9 cellular contexts compared by ENCODE assay signal in the genomic region with DNA sequence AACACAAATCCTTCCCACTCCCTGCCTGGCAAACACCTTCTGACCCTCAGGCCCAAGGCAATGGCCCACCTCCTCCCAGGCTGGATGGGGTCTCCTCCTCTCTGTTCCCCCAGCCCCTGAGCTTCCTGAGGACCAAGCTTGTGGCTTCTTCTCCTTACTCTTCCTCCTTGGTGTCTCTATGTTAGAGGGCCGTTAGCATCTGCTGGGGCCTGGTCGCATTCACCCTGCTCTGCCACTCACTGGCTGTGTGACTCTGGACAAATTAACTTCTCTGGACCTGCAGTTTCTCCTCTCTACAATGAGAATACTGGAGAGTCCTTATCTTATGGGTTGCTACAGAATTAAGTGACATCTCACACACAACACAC. TPM values are rescaled to one million over a fixed set of nuclear protein-coding genes. Genes with fewer than 3 reads are reported as not detected.
DNase-seq lines count a peak whose midpoint lies in the region; ATAC-seq, FAIRE-seq and TF ChIP-seq lines count a peak whose summit lies in the region.
"Had no signal": no experiment of that assay in that cellular context is flagged by ENCODE, and none has a peak within 500 bp of the region (broad histone marks: within the 10 kb centered on the region; RNA-seq: fewer than 3 reads in every experiment).

No MANE protein-coding gene starts in this region.

- H3K36me3 ChIP-seq in OCI-LY7 (ENCODE audit: insufficient read depth, low read length) (no peaks in the 10 kb centered on the region), H1 (ENCODE audit: control insufficient read depth in 2 of 4, insufficient read depth in 4 of 4, low read length in 3 of 4) (no peaks in the 10 kb centered on the region), neural progenitor cell (no peaks in the 10 kb centered on the region)

- no peak for FAIRE-seq in H1 (lab: Jason Lieb, UNC)

- no peak overlapping the region for H3K14ac ChIP-seq in H1 (ENCODE audit: insufficient read length)

- intact Hi-C loops in CD14-positive monocyte (cut with micrococcal nuclease) (loop anchor here (10.0 kb wide), 3 partner anchors 97 to 577 kb away; a partner anchor contains a TSS), OCI-LY7 (cut with micrococcal nuclease; ENCODE audit: unreplicated experiment) (no loop called here)

- no peak overlapping the region for H2BK5ac ChIP-seq in H1 (ENCODE audit: low read depth, low read length)

- no peaks in the 10 kb centered on the region for H3K79me1 ChIP-seq in H1 (ENCODE audit: low read depth, low read length)

- no peak for TF ChIP-seq CTCF in CD14-positive monocyte (IDR thresholded peaks at IDR 0.05)
- TF ChIP-seq CTCF in OCI-LY7 (conservative IDR thresholded peaks at IDR 0.05; ENCODE audit: low read length) = no peak
- TF ChIP-seq CTCF in H1 (IDR thresholded peaks at IDR 0.05; ENCODE audit: control extremely low read depth in 1 of 3, insufficient read depth in 1 of 3, low read depth in 1 of 3, low read length in 3 of 3) = no peak
- TF ChIP-seq CTCF in neural progenitor cell (IDR thresholded peaks at IDR 0.05) = no peak

- H3K4me1 Mint-ChIP-seq in CD14-positive monocyte (peaks cover 43% of the 10 kb centered on the region), neural progenitor cell (peaks cover 35% of the 10 kb centered on the region)

- H3K9me3 Mint-ChIP-seq in CD14-positive monocyte (peaks cover 0 to 3% (median 0%) of the 10 kb centered on the region in 7 donors), neural progenitor cell (no peaks in the 10 kb centered on the region)

- H4K20me1 ChIP-seq in OCI-LY7 (ENCODE audit: insufficient read depth, low read length) = no peaks in the 10 kb centered on the region
- H4K20me1 ChIP-seq in H1 (replicated peaks in 1 of 2; ENCODE audit: control insufficient read depth in 1 of 2, insufficient read depth in 2 of 2, low read length in 2 of 2) = peaks cover 0 to 2% of the 10 kb centered on the region in 2 experiments
- peaks cover 19% of the 10 kb centered on the region for H4K20me1 ChIP-seq in neural progenitor cell (ENCODE audit: low read depth)

- no peak overlapping the region for H4K91ac ChIP-seq in H1 (replicated peaks; ENCODE audit: insufficient read length, low read length)

- H3K36me3 Mint-ChIP-seq in CD14-positive monocyte (no peaks in the 10 kb centered on the region), neural progenitor cell (no peaks in the 10 kb centered on the region)

- no peak overlapping the region for H3K56ac ChIP-seq in H1 (replicated peaks; ENCODE audit: insufficient read length, low read depth, low read length)

- H3K79me2 ChIP-seq in OCI-LY7 (ENCODE audit: insufficient read depth, low read depth, low read length) (no peaks in the 10 kb centered on the region), H1 (ENCODE audit: control insufficient read depth in 1 of 2, insufficient read depth in 2 of 2, low read length in 2 of 2) (no peaks in the 10 kb centered on the region), neural progenitor cell (ENCODE audit: low read depth) (no peaks in the 10 kb centered on the region)

- H3K9me3 ChIP-seq in OCI-LY7 (ENCODE audit: low read length) = no peaks in the 10 kb centered on the region
- no peaks in the 10 kb centered on the region for H3K9me3 ChIP-seq in H1 (ENCODE audit: insufficient read depth in 2 of 2, low read depth in 1 of 2, low read length in 1 of 2)
- H3K9me3 ChIP-seq in neural progenitor cell (ENCODE audit: low read depth) = no peaks in the 10 kb centered on the region

- H3K18ac ChIP-seq in H1 (ENCODE audit: extremely low read depth, low read length) = 0 out of 2 replicates have a peak overlapping the region, but pooled peaks have one; percentile 66

- H4K5ac ChIP-seq in H1 (ENCODE audit: insufficient read length, low read depth, low read length) = no peak overlapping the region

- peak overlapping the region; percentile 75 to 79 for H3K4me3 Mint-ChIP-seq in CD14-positive monocyte
- peak overlapping the region; percentile 10 for H3K4me3 Mint-ChIP-seq in neural progenitor cell

- no peak overlapping the region for H4K8ac ChIP-seq in H1 (ENCODE audit: extremely low read depth, insufficient read depth, low read length)

- H3K4me3 ChIP-seq in OCI-LY7 (ENCODE audit: low read depth, low read length, poor library complexity, severe bottlenecking) (no peak overlapping the region), H1 (ENCODE audit: extremely low read depth in 1 of 4, insufficient read depth in 2 of 4, low read depth in 3 of 4, low read length in 4 of 4) (peak overlapping the region; percentile 35 to 62 (median 47); a peak in 6 of 8 replicates), neural progenitor cell (no peak overlapping the region)

- H3K23me2 ChIP-seq in H1 (ENCODE audit: low read depth, low read length) = peaks cover 11% of the 10 kb centered on the region; the same call in 1 of the 2 replicates

- H2AFZ ChIP-seq in OCI-LY7 (ENCODE audit: low read length) (peak overlapping the region; percentile 81), H1 (ENCODE audit: low read length) (0 out of 2 replicates have a peak overlapping the region, but pooled peaks have one; percentile 43), neural progenitor cell (replicated peaks) (no peak overlapping the region)

- WGBS in H1 (ENCODE audit: extremely low coverage in 1 of 2, insufficient coverage in 1 of 2, insufficient read length in 1 of 2, insufficient replicate concordance in 2 of 2, low coverage in 1 of 2, low lambda C conversion rate in 2 of 2, missing lambda C conversion rate in 1 of 2), 2 experiments = 64% methylated on average over 2 of the region's 2 CpGs; no CpG with 5 or more reads in 1 of the 2 experiments

- H2BK12ac ChIP-seq in H1 (ENCODE audit: low read depth, low read length) = peak overlapping the region; percentile 95

- no peak for ATAC-seq in HG03025 (IDR thresholded peaks at IDR 0.05; ENCODE audit: low FRiP score, unreplicated experiment)

- CTCF ChIA-PET in OCI-LY7 (lab: Charles Lee; ENCODE audit: unreplicated experiment) = no interaction called here
- CTCF ChIA-PET in H1 (lab: Charles Lee; ENCODE audit: partially characterized antibody) = interaction anchor here (0.9 to 9.2 kb wide), 7 partner anchors 10 to 95 kb away, joined by 3 to 85 read pairs (median 4); a partner anchor contains a TSS

- H2BK20ac ChIP-seq in H1 (ENCODE audit: low read length) = peak overlapping the region; percentile 66; the same call in 1 of the 2 replicates

- H3K4me2 ChIP-seq in OCI-LY7 (ENCODE audit: low read length) (peak overlapping the region; percentile 78), H1 (ENCODE audit: insufficient read depth in 1 of 2, low read depth in 2 of 2, low read length in 2 of 2) (peak overlapping the region; percentile 70 to 77), neural progenitor cell (no peak overlapping the region)

- H3K27ac ChIP-seq in OCI-LY7 (ENCODE audit: low read depth, low read length, poor library complexity, severe bottlenecking) (no peak overlapping the region), H1 (ENCODE audit: low read depth, low read length) (no peak overlapping the region), neural progenitor cell (no peak overlapping the region)

- peak overlapping the region; percentile 97 for H2AK5ac ChIP-seq in H1 (ENCODE audit: low read depth, low read length)

- peak overlapping the region; percentile 93; the same call in 1 of the 2 replicates for H2BK15ac ChIP-seq in H1 (ENCODE audit: low read length)

- H3K27ac Mint-ChIP-seq in CD14-positive monocyte (peak overlapping the region; percentile 82 to 91 (median 88)), neural progenitor cell (no peak overlapping the region)

- H3F3A ChIP-seq in neural progenitor cell (ENCODE audit: low read depth) = peaks cover 24% of the 10 kb centered on the region

- H2BK120ac ChIP-seq in H1 (replicated peaks; ENCODE audit: low read depth, low read length) = no peak overlapping the region

- DNase-seq in CD14-positive monocyte (ENCODE audit: low spot score) (no peak), OCI-LY7 (ENCODE audit: low spot score) (no peak), H1 (ENCODE audit: low read depth in 1 of 2, low spot score in 2 of 2) (no peak), neural progenitor cell (ENCODE audit: low spot score) (no peak), NCI-H510A (lab: John Stamatoyannopoulos, UW) (no peak), NOMO-1 treated with dmso at 0.1 percent for 144 hours (lab: John Stamatoyannopoulos, UW; ENCODE audit: unreplicated experiment) (no peak), NCI-H1092 treated with DMSO at 0.1 percent for 48 hours (lab: John Stamatoyannopoulos, UW) (no peak)

- no peak overlapping the region for H3K9ac ChIP-seq in H1 (replicated peaks in 1 of 4; ENCODE audit: extremely low read depth in 1 of 4, low read depth in 3 of 4, low read length in 3 of 4)
- no peak overlapping the region for H3K9ac ChIP-seq in neural progenitor cell

- POLR2A ChIA-PET in OCI-LY7 (lab: Charles Lee) (no interaction called here), H1 (lab: Charles Lee; ENCODE audit: partially characterized antibody) (interaction anchor here (0.7 to 8.0 kb wide), 5 partner anchors 10 to 74 kb away, joined by 3 to 66 read pairs (median 3); a partner anchor contains a TSS)

- BruUV-seq in OCI-LY7 (replicated peaks; lab: Mats Ljungman, UMichigan) = no TSS peak

- no peaks in the 10 kb centered on the region for H3K9me2 ChIP-seq in OCI-LY7 (ENCODE audit: insufficient read depth, low read length)

- peaks cover 2 to 3% (median 2%) of the 10 kb centered on the region in 3 donors for H3K27me3 Mint-ChIP-seq in CD14-positive monocyte (ENCODE audit: low read depth in 3 of 3)
- peaks cover 15% of the 10 kb centered on the region for H3K27me3 Mint-ChIP-seq in neural progenitor cell (ENCODE audit: insufficient read depth, low read depth)

- H3K23ac ChIP-seq in H1 (ENCODE audit: insufficient read length) = no peak overlapping the region

- no peak for TF ChIP-seq EP300 in H1 (IDR thresholded peaks at IDR 0.05; ENCODE audit: borderline replicate concordance in 1 of 2, low read depth in 2 of 2, low read length in 2 of 2)

- no peak for TF ChIP-seq POLR2A in H1 (IDR thresholded peaks at IDR 0.05; ENCODE audit: control extremely low read depth in 1 of 2, low read depth in 2 of 2, low read length in 2 of 2)

- H3K27me3 ChIP-seq in H1 (replicated peaks in 1 of 4; ENCODE audit: control insufficient read depth in 3 of 4, extremely low read depth in 1 of 4, insufficient read depth in 3 of 4, low read length in 3 of 4) (peaks cover 27 to 62% (median 52%) of the 10 kb centered on the region in 4 experiments), neural progenitor cell (peaks cover 99% of the 10 kb centered on the region)

- TF ChIP-seq RAD21 in H1 (IDR thresholded peaks at IDR 0.05 in 1 of 2, conservative IDR thresholded peaks at IDR 0.05 in 1 of 2; ENCODE audit: low read depth in 2 of 2, low read length in 2 of 2) = no peak

- no peak overlapping the region for H3K4ac ChIP-seq in H1 (replicated peaks; ENCODE audit: insufficient read length, low read depth, low read length)

- H3K4me1 ChIP-seq in OCI-LY7 (ENCODE audit: insufficient read depth, low read length, poor library complexity, severe bottlenecking) (peaks cover 52% of the 10 kb centered on the region), H1 (replicated peaks in 1 of 4; ENCODE audit: control insufficient read depth in 3 of 4, insufficient read depth in 4 of 4, low read length in 3 of 4) (peaks cover 7 to 21% (median 10%) of the 10 kb centered on the region in 4 experiments), neural progenitor cell (peaks cover 18% of the 10 kb centered on the region)

RNA-seq across cellular contexts. Expression of a gene that starts 0.7 kb away (rescaled TPM):
- polyA plus RNA-seq in CD14-positive monocyte (100 to 1,000 TPM; 126 to 228 TPM), H1 (2011; rRNA removed) (23.2 and 30.1 TPM in 2 replicates)
- 27.2 and 40.0 TPM in 2 replicates for total RNA-seq in OCI-LY7 (2014; rRNA removed; shearing (Covaris generic))
- total RNA-seq in OCI-LY7 (2022) (5.7 and 9.3 TPM in 2 replicates), neural progenitor cell (ENCODE audit: low replicate concordance) (1.3 TPM in 1 of 2 replicates, not detected in the other)
- 9.2 and 9.5 TPM in 2 replicates for total RNA-seq in H1 (2021; fragmentation: NEBNext Ultra II Directional; extraction: Animal tissue kit (Norgen Biotek cat#: 25700))
- 12.8 TPM for polyA plus RNA-seq in H1 (2011; cell fraction: cytosol; rRNA removed)
- polyA plus RNA-seq in H1 (2011; cell fraction: nucleus; rRNA removed) = 21.1 TPM
- polyA plus RNA-seq in H1 (2012, experiment 1 of 2) = 92.5 to 136 TPM (median 103 TPM) in 4 replicates
- polyA plus RNA-seq in H1 (2012, experiment 2 of 2) = 50.9 TPM
- polyA plus RNA-seq in H1 (2013, experiment 1 of 2) = 278 TPM
- polyA plus RNA-seq in H1 (2013, experiment 2 of 2) = 279 TPM
- polyA minus RNA-seq in H1 (2011; rRNA and poly(A)+ RNA removed) = 3.3 and 4.2 TPM in 2 replicates
- polyA minus RNA-seq in H1 (2011; cell fraction: cytosol; rRNA and poly(A)+ RNA removed) = 24.2 TPM
- polyA minus RNA-seq in H1 (2011; cell fraction: nucleus; rRNA and poly(A)+ RNA removed) = 5.4 TPM

RNA-seq across cellular contexts. Expression of a gene that starts 17.9 kb away (rescaled TPM):
- polyA plus RNA-seq in CD14-positive monocyte (1 to 10 TPM; 1.3 to 4.0 TPM), H1 (2011; rRNA removed) (109 and 117 TPM in 2 replicates)
- not detected in 2 replicates for total RNA-seq in OCI-LY7 (2014; rRNA removed; shearing (Covaris generic))
- total RNA-seq in OCI-LY7 (2022) (not detected in 2 replicates), neural progenitor cell (ENCODE audit: low replicate concordance) (1.9 and 2.4 TPM in 2 replicates)
- total RNA-seq in H1 (2021; fragmentation: NEBNext Ultra II Directional; extraction: Animal tissue kit (Norgen Biotek cat#: 25700)) = 3.5 and 7.9 TPM in 2 replicates
- 255 TPM for polyA plus RNA-seq in H1 (2011; cell fraction: cytosol; rRNA removed)
- 53.0 TPM for polyA plus RNA-seq in H1 (2011; cell fraction: nucleus; rRNA removed)
- 61.1 to 122 TPM (median 93.3 TPM) in 4 replicates for polyA plus RNA-seq in H1 (2012, experiment 1 of 2)
- polyA plus RNA-seq in H1 (2012, experiment 2 of 2) = 263 TPM
- polyA plus RNA-seq in H1 (2013, experiment 1 of 2) = 64.0 TPM
- 72.0 TPM for polyA plus RNA-seq in H1 (2013, experiment 2 of 2)
- polyA minus RNA-seq in H1 (2011; rRNA and poly(A)+ RNA removed) = 15.8 and 21.0 TPM in 2 replicates
- polyA minus RNA-seq in H1 (2011; cell fraction: cytosol; rRNA and poly(A)+ RNA removed) = 24.5 TPM
- polyA minus RNA-seq in H1 (2011; cell fraction: nucleus; rRNA and poly(A)+ RNA removed) = 16.6 TPM

RNA-seq across cellular contexts. Expression of a gene that starts 18.3 kb away (rescaled TPM):
- polyA plus RNA-seq in CD14-positive monocyte = not detected
- total RNA-seq in OCI-LY7 (2014; rRNA removed; shearing (Covaris generic)) = not detected in 2 replicates
- total RNA-seq in OCI-LY7 (2022) = not detected in 2 replicates
- total RNA-seq in H1 (2021; fragmentation: NEBNext Ultra II Directional; extraction: Animal tissue kit (Norgen Biotek cat#: 25700)) = not detected in 2 replicates
- polyA plus RNA-seq in H1 (2011; rRNA removed) = 0.17 TPM in 1 of 2 replicates, not detected in the other
- not detected for polyA plus RNA-seq in H1 (2011; cell fraction: cytosol; rRNA removed)
- not detected for polyA plus RNA-seq in H1 (2011; cell fraction: nucleus; rRNA removed)
- polyA plus RNA-seq in H1 (2012, experiment 1 of 2) = not detected in 4 replicates
- polyA plus RNA-seq in H1 (2012, experiment 2 of 2) = not detected
- polyA plus RNA-seq in H1 (2013, experiment 1 of 2) = 0.18 TPM
- polyA plus RNA-seq in H1 (2013, experiment 2 of 2) = 0.17 TPM
- polyA minus RNA-seq in H1 (2011; rRNA and poly(A)+ RNA removed) = 1.8 TPM in 1 of 2 replicates, not detected in the other
- not detected for polyA minus RNA-seq in H1 (2011; cell fraction: cytosol; rRNA and poly(A)+ RNA removed)
- polyA minus RNA-seq in H1 (2011; cell fraction: nucleus; rRNA and poly(A)+ RNA removed) = not detected
- total RNA-seq in neural progenitor cell (ENCODE audit: low replicate concordance) = not detected in 2 replicates
- total RNA-seq: renal cortical epithelial cell had no signal

RNA-seq across cellular contexts. Expression of a gene that starts 24.8 kb away (rescaled TPM):
- polyA plus RNA-seq in CD14-positive monocyte (not detected), H1 (2011; rRNA removed) (1.7 and 2.1 TPM in 2 replicates)
- not detected in 2 replicates for total RNA-seq in OCI-LY7 (2014; rRNA removed; shearing (Covaris generic))
- total RNA-seq in OCI-LY7 (2022) (not detected in 2 replicates), neural progenitor cell (ENCODE audit: low replicate concordance) (not detected in 2 replicates)
- not detected in 2 replicates for total RNA-seq in H1 (2021; fragmentation: NEBNext Ultra II Directional; extraction: Animal tissue kit (Norgen Biotek cat#: 25700))
- polyA plus RNA-seq in H1 (2011; cell fraction: cytosol; rRNA removed) = 1.4 TPM
- 2.3 TPM for polyA plus RNA-seq in H1 (2011; cell fraction: nucleus; rRNA removed)
- polyA plus RNA-seq in H1 (2012, experiment 1 of 2) = 2.2 to 7.4 TPM (median 3.0 TPM) in 4 replicates
- polyA plus RNA-seq in H1 (2012, experiment 2 of 2) = 3.1 TPM
- polyA plus RNA-seq in H1 (2013, experiment 1 of 2) = 7.4 TPM
- 7.4 TPM for polyA plus RNA-seq in H1 (2013, experiment 2 of 2)
- polyA minus RNA-seq in H1 (2011; rRNA and poly(A)+ RNA removed) = 0.73 and 0.93 TPM in 2 replicates
- not detected for polyA minus RNA-seq in H1 (2011; cell fraction: cytosol; rRNA and poly(A)+ RNA removed)
- not detected for polyA minus RNA-seq in H1 (2011; cell fraction: nucleus; rRNA and poly(A)+ RNA removed)

RNA-seq across cellular contexts. Expression of a gene that starts 30.8 kb away (rescaled TPM):
- polyA plus RNA-seq in CD14-positive monocyte = not detected
- total RNA-seq in OCI-LY7 (2014; rRNA removed; shearing (Covaris generic)) = not detected in 2 replicates
- not detected in 2 replicates for total RNA-seq in OCI-LY7 (2022)
- total RNA-seq in H1 (2021; fragmentation: NEBNext Ultra II Directional; extraction: Animal tissue kit (Norgen Biotek cat#: 25700)) = not detected in 2 replicates
- polyA plus RNA-seq in H1 (2011; rRNA removed) = not detected in 2 replicates
- not detected for polyA plus RNA-seq in H1 (2011; cell fraction: cytosol; rRNA removed)
- not detected for polyA plus RNA-seq in H1 (2011; cell fraction: nucleus; rRNA removed)
- polyA plus RNA-seq in H1 (2012, experiment 1 of 2) = not detected in 4 replicates
- polyA plus RNA-seq in H1 (2012, experiment 2 of 2) = not detected
- polyA plus RNA-seq in H1 (2013, experiment 1 of 2) = 2.4 TPM
- 1.4 TPM for polyA plus RNA-seq in H1 (2013, experiment 2 of 2)
- polyA minus RNA-seq in H1 (2011; rRNA and poly(A)+ RNA removed) = not detected in 2 replicates
- polyA minus RNA-seq in H1 (2011; cell fraction: cytosol; rRNA and poly(A)+ RNA removed) = not detected
- polyA minus RNA-seq in H1 (2011; cell fraction: nucleus; rRNA and poly(A)+ RNA removed) = not detected
- total RNA-seq in neural progenitor cell (ENCODE audit: low replicate concordance) = not detected in 2 replicates

Comparison
In these comparisons a context has a peak if more than half of its experiments do, and no peak if none do; other contexts are left out.
1. H3K4me3 ChIP-seq: peak in H1 (4 of 4); none in OCI-LY7 (single experiment) and neural progenitor cell (single experiment).